8 cellular contexts compared by ENCODE assay signal in the genomic region with DNA sequence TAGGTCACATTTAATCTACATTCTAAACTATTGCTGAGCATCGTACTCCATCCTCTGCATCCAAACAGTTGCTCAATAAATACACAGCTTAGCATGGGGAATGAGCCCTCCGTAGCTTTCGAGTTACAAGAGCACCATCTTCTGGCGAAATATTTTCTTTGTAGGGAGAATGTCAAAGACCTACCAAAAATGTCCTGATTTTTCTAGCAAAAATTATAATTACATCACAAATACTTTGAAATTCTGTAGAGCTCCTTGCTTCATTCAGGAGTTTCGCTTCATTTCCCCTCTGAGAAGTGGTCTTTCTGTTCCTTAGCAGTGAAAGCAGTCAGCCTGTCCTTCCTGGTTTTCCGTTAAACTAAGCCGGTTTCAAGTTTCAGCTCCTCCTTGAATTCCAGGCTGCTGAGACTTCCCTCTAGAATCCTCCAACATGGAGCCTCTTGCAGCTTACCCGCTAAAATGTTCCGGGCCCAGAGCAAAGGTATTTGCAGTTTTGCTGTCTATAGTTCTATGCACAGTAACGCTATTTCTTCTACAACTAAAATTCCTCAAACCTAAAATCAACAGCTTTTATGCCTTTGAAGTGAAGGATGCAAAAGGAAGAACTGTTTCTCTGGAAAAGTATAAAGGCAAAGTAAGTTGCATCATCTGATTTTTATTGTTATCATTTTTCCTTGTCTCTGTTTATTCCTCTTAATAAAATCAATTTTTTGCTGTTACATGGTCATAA. TPM values are rescaled to one million over a fixed set of nuclear protein-coding genes. Genes with fewer than 3 reads are reported as not detected.
DNase-seq lines count a peak whose midpoint lies in the region; ATAC-seq and TF ChIP-seq lines count a peak whose summit lies in the region.

A gene with protein sequence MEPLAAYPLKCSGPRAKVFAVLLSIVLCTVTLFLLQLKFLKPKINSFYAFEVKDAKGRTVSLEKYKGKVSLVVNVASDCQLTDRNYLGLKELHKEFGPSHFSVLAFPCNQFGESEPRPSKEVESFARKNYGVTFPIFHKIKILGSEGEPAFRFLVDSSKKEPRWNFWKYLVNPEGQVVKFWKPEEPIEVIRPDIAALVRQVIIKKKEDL (plus strand): TSS at position 409 of the 730 bp plus-strand sequence. CDS start 22 bp downstream, at position 431.

- H3K79me2 ChIP-seq in Karpas-422 (ENCODE audit: low read length) (no peaks in the 10 kb centered on the region), SU-DHL-6 (ENCODE audit: insufficient read depth, low read length) (no peaks in the 10 kb centered on the region)

- H3K36me3 Mint-ChIP-seq in natural killer cell, result no peaks in the 10 kb centered on the region

- H3K4me3 ChIP-seq in Karpas-422 (ENCODE audit: low read length) (no peak within 1 kb of the TSS), SU-DHL-6 (ENCODE audit: insufficient read depth, low read length, poor library complexity, severe bottlenecking) (no peak within 1 kb of the TSS)

- no peaks in the 10 kb centered on the region for H3K9me3 Mint-ChIP-seq in natural killer cell

- H3K27ac ChIP-seq in Karpas-422 (ENCODE audit: low read length) (no peak within 1 kb of the TSS), SU-DHL-6 (ENCODE audit: low read depth, low read length) (no peak within 1 kb of the TSS)

- peaks cover 33 to 39% of the 10 kb centered on the region in 2 donors for H3K27me3 Mint-ChIP-seq in natural killer cell (ENCODE audit: low read depth in 2 of 2)

- no peak within 1 kb of the TSS for H3K4me2 ChIP-seq in Karpas-422 (ENCODE audit: low read depth, low read length, poor library complexity, severe bottlenecking)
- no peak within 1 kb of the TSS for H3K4me2 ChIP-seq in SU-DHL-6 (ENCODE audit: low read depth, low read length, poor library complexity, severe bottlenecking)

- no peaks in the 10 kb centered on the region for H3F3A ChIP-seq in SU-DHL-6 (ENCODE audit: insufficient read depth)

- TF ChIP-seq CTCF in SU-DHL-6 (IDR thresholded peaks at IDR 0.05; ENCODE audit: insufficient read depth, low read length, poor library complexity, severe bottlenecking) (peak; percentile 39), natural killer cell (IDR thresholded peaks at IDR 0.05) (peak; percentile 59)

- H3K9me3 ChIP-seq in Karpas-422 (ENCODE audit: low read length), result no peaks in the 10 kb centered on the region
- no peaks in the 10 kb centered on the region for H3K9me3 ChIP-seq in SU-DHL-6 (ENCODE audit: insufficient read depth, low read length)

- H3K4me1 Mint-ChIP-seq in natural killer cell, result peaks cover 0 to 6% of the 10 kb centered on the region in 2 donors

- H3K4me3 Mint-ChIP-seq in natural killer cell, result no peak within 1 kb of the TSS

- DNase-seq in Daoy (ENCODE audit: low read depth) (peak; percentile 85), Karpas-422 (peak; percentile 72), fibroblast of peridontal ligament (ENCODE audit: extremely low read depth) (peak; percentile 95), natural killer cell (no peak)
- DNase-seq in stimulated activated CD4-positive, alpha-beta T cell treated with anti-CD3 and anti-CD28 coated beads, Interleukin-4, amount 100 ng/mL, for 1 hour, result no peak

- ATAC-seq in natural killer cell (peak; percentile 64 to 80 (median 78)), GM18858 (IDR thresholded peaks at IDR 0.05; ENCODE audit: unreplicated experiment) (no peak), HG02763 (IDR thresholded peaks at IDR 0.05; ENCODE audit: unreplicated experiment) (no peak)

- H4K20me1 ChIP-seq in Karpas-422 (ENCODE audit: insufficient read depth, low read depth, low read length) (no peaks in the 10 kb centered on the region), SU-DHL-6 (ENCODE audit: low read depth, low read length) (no peaks in the 10 kb centered on the region)

- H3K27me3 ChIP-seq in Karpas-422 (ENCODE audit: low read length), result no peaks in the 10 kb centered on the region
- H3K27me3 ChIP-seq in SU-DHL-6 (ENCODE audit: low read length), result no peaks in the 10 kb centered on the region

- no peak within 1 kb of the TSS for H3K27ac Mint-ChIP-seq in natural killer cell

- H3K36me3 ChIP-seq in Karpas-422 (ENCODE audit: insufficient read depth, low read length) (no peaks in the 10 kb centered on the region), SU-DHL-6 (ENCODE audit: low read length) (no peaks in the 10 kb centered on the region)

- H3K4me1 ChIP-seq in Karpas-422 (ENCODE audit: low read length), result no peaks in the 10 kb centered on the region

- no peak within 1 kb of the TSS for H2AFZ ChIP-seq in Karpas-422 (ENCODE audit: low read length)
- H2AFZ ChIP-seq in SU-DHL-6 (ENCODE audit: low read depth, low read length, severe bottlenecking), result no peak within 1 kb of the TSS

- intact Hi-C loops in natural killer cell (cut with micrococcal nuclease), result loop anchor here (1.0 kb wide), 2 partner anchors 254 to 643 kb away; partner anchors contain the start of gene SNX18

- H3K9me2 ChIP-seq in Karpas-422 (replicated peaks; ENCODE audit: insufficient read depth, low read length), result no peaks in the 10 kb centered on the region
- H3K9me2 ChIP-seq in SU-DHL-6 (replicated peaks; ENCODE audit: insufficient read depth, low read length), result no peaks in the 10 kb centered on the region

- H3K9ac ChIP-seq in Karpas-422 (ENCODE audit: low read length) (no peak within 1 kb of the TSS), SU-DHL-6 (ENCODE audit: low read length) (no peak within 1 kb of the TSS)

RNA-seq across cellular contexts. Expression of the gene that starts here (rescaled TPM):
- 126 and 136 TPM in 2 replicates for total RNA-seq in Daoy (2014; rRNA removed; shearing (Covaris generic))
- not detected in 2 replicates for total RNA-seq in Karpas-422 (2014; rRNA removed; shearing (Covaris generic); ENCODE audit: low replicate concordance)
- total RNA-seq in natural killer cell, result not detected

Comparison
In these comparisons a context has a peak if more than half of its experiments do, and no peak if none do; other contexts are left out.
1. RNA of the gene that starts here (total RNA-seq): 126 to 136 TPM in Daoy; not detected in Karpas-422 and not detected in natural killer cell; every median in the first group is over 100 times any median in the second.
2. Peak in DNase-seq in Karpas-422; RNA of the gene not detected or under 1 TPM.
3. Peak in ATAC-seq in natural killer cell; RNA of the gene not detected or under 1 TPM.
4. DNase-seq: peak in Daoy (single experiment) and fibroblast of peridontal ligament (single experiment); none in natural killer cell (single experiment) and stimulated activated CD4-positive, alpha-beta T cell treated with anti-CD3 and anti-CD28 coated beads, Interleukin-4, amount 100 ng/mL, for 1 hour (single experiment).